19 cellular contexts compared by ENCODE assay signal in genomic region chr6:137086031-137086430, GRCh38. TPM values are rescaled to one million over a fixed set of nuclear protein-coding genes. Genes with fewer than 3 reads are reported as not detected.
"Had no signal": no experiment of that assay in that cellular context is flagged by ENCODE, and none has a peak within 500 bp of the region (broad histone marks: within the 10 kb centered on the region; RNA-seq: fewer than 3 reads in every experiment).

No MANE protein-coding gene starts in this region.

- H3K4me3 ChIP-seq: ascending aorta, ovary, prostate gland, upper lobe of left lung had no signal

- DNase-seq: activated CD4-positive, alpha-beta T cell treated with anti-CD3 and anti-CD28 coated beads, Interleukin-2, amount 10 ng/mL, durations not matched to agents 7 days and 5 days; activated CD4-positive, CD25-positive, alpha-beta regulatory T cell treated with anti-CD3 and anti-CD28 coated beads, Interleukin-2, amount 50 U/mL, for 72 hours; activated CD8-positive, alpha-beta T cell treated with anti-CD3 and anti-CD28 coated beads, Interleukin-2, amount 10 ng/mL, durations not matched to agents 7 days and 5 days; brain microvascular endothelial cell; central memory CD4-positive, alpha-beta T cell; dermis blood vessel endothelial cell; effector CD8-positive, alpha-beta T cell; erythroblast; foreskin keratinocyte; ovary; stimulated activated CD4-positive, alpha-beta T cell treated with anti-CD3 and anti-CD28 coated beads, Interleukin-4, amount 100 ng/mL, for 4 hours; stimulated activated naive CD8-positive, alpha-beta T cell treated with anti-CD3 and anti-CD28 coated beads, Interleukin-15, Interleukin-2, amounts not matched to agents 100 U/mL and 50 U/mL, for 24 hours; upper lobe of left lung; WERI-Rb-1 had no signal

- ATAC-seq: activated CD8-positive, alpha-beta T cell treated with anti-CD3 and anti-CD28 coated beads, Interleukin-2, amount 10 ng/mL, durations not matched to agents 7 days and 5 days; activated naive CD4-positive, alpha-beta T cell treated with anti-CD3 and anti-CD28 coated beads, Interleukin-2, amount 50 U/mL, for 72 hours; activated T-helper 17 cell treated with anti-CD3 and anti-CD28 coated beads, Interleukin-2, amount 50 U/mL, for 72 hours; foreskin keratinocyte; stimulated activated naive CD8-positive, alpha-beta T cell treated with anti-CD3 and anti-CD28 coated beads, Interleukin-15, Interleukin-2, amounts not matched to agents 100 U/mL and 50 U/mL, for 24 hours had no signal

- H3K36me3 ChIP-seq: ascending aorta, brain microvascular endothelial cell, neutrophil, ovary, prostate gland, upper lobe of left lung, WERI-Rb-1 had no signal

- H3K9me3 ChIP-seq: ascending aorta, neutrophil, ovary, prostate gland, upper lobe of left lung had no signal

- H3K27ac ChIP-seq: ascending aorta, brain microvascular endothelial cell, foreskin keratinocyte, neutrophil, ovary, prostate gland, upper lobe of left lung, WERI-Rb-1 had no signal

- H3K27me3 ChIP-seq: ascending aorta, ovary, upper lobe of left lung had no signal

- H3K4me1 ChIP-seq: ascending aorta, foreskin keratinocyte, prostate gland, upper lobe of left lung had no signal

RNA-seq across cellular contexts. Expression of gene IL20RA, which starts 41.3 kb away (rescaled TPM):
- total RNA-seq: activated CD4-positive, alpha-beta T cell treated with anti-CD3 and anti-CD28 coated beads, Interleukin-2, amount 10 ng/mL, durations not matched to agents 7 days and 5 days; activated CD8-positive, alpha-beta T cell treated with anti-CD3 and anti-CD28 coated beads, Interleukin-2, amount 10 ng/mL, durations not matched to agents 7 days and 5 days; activated naive CD4-positive, alpha-beta T cell treated with anti-CD3 and anti-CD28 coated beads, Interleukin-2, amount 50 U/mL, for 72 hours; ascending aorta had no signal
